Comparison of ENCODE assay signal across 8 cellular contexts in the genomic region with DNA sequence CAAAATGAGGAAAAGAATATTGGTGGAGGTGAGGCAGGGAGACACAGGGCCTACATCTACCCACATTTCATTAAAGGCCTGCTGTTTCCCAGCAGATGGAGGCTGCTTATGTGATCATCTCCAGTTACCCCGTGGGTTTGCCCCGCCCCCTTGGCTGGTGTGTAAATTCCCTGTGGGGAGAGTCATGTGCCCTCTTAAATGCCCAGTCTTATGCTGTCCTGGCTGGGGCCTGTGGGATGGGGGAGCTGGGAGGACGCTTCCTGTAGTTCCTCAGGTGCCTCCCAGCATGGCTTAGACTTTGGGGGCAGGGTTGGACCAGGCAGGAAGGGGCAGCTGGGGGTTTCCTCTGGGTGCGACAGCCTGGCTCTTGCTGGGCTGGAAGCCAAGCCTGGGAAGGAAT. TPM values are rescaled to one million over a fixed set of nuclear protein-coding genes. Genes with fewer than 3 reads are reported as not detected.
DNase-seq lines count a peak whose midpoint lies in the region; ATAC-seq and TF ChIP-seq lines count a peak whose summit lies in the region.

No MANE protein-coding gene starts in this region.

- H3K36me3 Mint-ChIP-seq in stimulated activated naive B cell treated with anti-CD40 and anti-IgM and Interleukin-4, amounts not matched to agents 10 μg/mL and 1 μg/mL and 100 μg/mL, for 72 hours = peaks cover 4% of the 10 kb centered on the region in 2 donors

- H3K4me3 ChIP-seq in heart left ventricle (no peak overlapping the region), SJSA1 (no peak overlapping the region), esophagus squamous epithelium (no peak overlapping the region), prostate gland (no peak overlapping the region)

- DNase-seq in heart left ventricle (peak in 4 of 5 donors; percentile 30 to 62 (median 59)), Right ventricle myocardium inferior (ENCODE audit: missing footprints) (no peak), SJSA1 (ENCODE audit: low read depth in 1 of 2, low spot score in 2 of 2) (peak; percentile 73 to 87), esophagus squamous epithelium (lab: John Stamatoyannopoulos, UW) (no peak), prostate gland (ENCODE audit: low spot score) (peak; percentile 72), NOMO-1 treated with dmso at 0.1 percent for 144 hours (lab: John Stamatoyannopoulos, UW; ENCODE audit: unreplicated experiment) (no peak)
- DNase-seq in stimulated activated naive B cell treated with anti-CD40 and anti-IgM and Interleukin-4, amounts not matched to agents 10 μg/mL and 1 μg/mL and 100 μg/mL, for 72 hours = no peak

- WGBS in heart left ventricle, 4 donors = 16 to 32% (median 27%) methylated on average over 4 of the region's 4 CpGs
- 8 to 21% methylated on average over 2 to 3 of the region's 4 CpGs for WGBS in esophagus squamous epithelium, 2 donors
- 8% methylated on average over 4 of the region's 4 CpGs for WGBS in prostate gland

- intact Hi-C loops in heart left ventricle (cut with DNase I) = loop anchor here in 1 of 10 donors (10.0 kb wide), 1 partner anchor 167 kb away; no protein-coding TSS in a partner anchor
- intact Hi-C loops in Right ventricle myocardium inferior (cut with DNase I) = no loop called here
- intact Hi-C loops in esophagus squamous epithelium (cut with DNase I) = no loop called here
- intact Hi-C loops in prostate gland (cut with DNase I) = no loop called here

- TF ChIP-seq POLR2A in heart left ventricle (IDR thresholded peaks at IDR 0.05) (no peak), esophagus squamous epithelium (IDR thresholded peaks at IDR 0.05) (no peak), prostate gland (IDR thresholded peaks at IDR 0.05) (no peak)

- no peaks in the 10 kb centered on the region for H3K4me1 Mint-ChIP-seq in stimulated activated naive B cell treated with anti-CD40 and anti-IgM and Interleukin-4, amounts not matched to agents 10 μg/mL and 1 μg/mL and 100 μg/mL, for 72 hours

- ATAC-seq in heart left ventricle (peak in 3 of 4 donors; percentile 59 to 74 (median 70)), Right ventricle myocardium inferior (no peak), GM19467 (IDR thresholded peaks at IDR 0.05; ENCODE audit: unreplicated experiment) (no peak)
- no peak for ATAC-seq in stimulated activated naive B cell treated with anti-CD40 and anti-IgM and Interleukin-4, amounts not matched to agents 10 μg/mL and 1 μg/mL and 100 μg/mL, for 72 hours (replicated peaks)

- H3K27ac Mint-ChIP-seq in stimulated activated naive B cell treated with anti-CD40 and anti-IgM and Interleukin-4, amounts not matched to agents 10 μg/mL and 1 μg/mL and 100 μg/mL, for 72 hours = no peak overlapping the region

- H3K27me3 Mint-ChIP-seq in stimulated activated naive B cell treated with anti-CD40 and anti-IgM and Interleukin-4, amounts not matched to agents 10 μg/mL and 1 μg/mL and 100 μg/mL, for 72 hours = peaks cover 22 to 54% of the 10 kb centered on the region in 2 donors

- no peaks in the 10 kb centered on the region for H3K36me3 ChIP-seq in heart left ventricle
- no peaks in the 10 kb centered on the region for H3K36me3 ChIP-seq in SJSA1
- H3K36me3 ChIP-seq in esophagus squamous epithelium = no peaks in the 10 kb centered on the region
- no peaks in the 10 kb centered on the region for H3K36me3 ChIP-seq in prostate gland

- H3K27ac ChIP-seq in heart left ventricle (peak overlapping the region in 8 of 12 donors; percentile 20 to 60 (median 52)), SJSA1 (peak overlapping the region; percentile 38), esophagus squamous epithelium (peak overlapping the region; percentile 36 to 80 (median 58)), prostate gland (peak overlapping the region; percentile 24 to 64)

- H3K27me3 ChIP-seq in heart left ventricle (peaks cover 0 to 2% (median 0%) of the 10 kb centered on the region in 9 donors), SJSA1 (replicated peaks) (no peaks in the 10 kb centered on the region), esophagus squamous epithelium (no peaks in the 10 kb centered on the region), prostate gland (replicated peaks; ENCODE audit: insufficient read depth) (no peaks in the 10 kb centered on the region)

- H3K4me1 ChIP-seq in heart left ventricle (peaks cover 0 to 32% (median 11%) of the 10 kb centered on the region in 12 donors), SJSA1 (replicated peaks) (peaks cover 64% of the 10 kb centered on the region), esophagus squamous epithelium (peaks cover 7 to 33% (median 19%) of the 10 kb centered on the region in 3 donors), prostate gland (replicated peaks) (peaks cover 6% of the 10 kb centered on the region)

- TF ChIP-seq CTCF in heart left ventricle (IDR thresholded peaks at IDR 0.05) (no peak), esophagus squamous epithelium (IDR thresholded peaks at IDR 0.05) (no peak), prostate gland (IDR thresholded peaks at IDR 0.05) (no peak)

- no peak overlapping the region for H3K4me3 Mint-ChIP-seq in stimulated activated naive B cell treated with anti-CD40 and anti-IgM and Interleukin-4, amounts not matched to agents 10 μg/mL and 1 μg/mL and 100 μg/mL, for 72 hours

- peaks cover 7 to 8% of the 10 kb centered on the region in 2 donors for H3K9me3 Mint-ChIP-seq in stimulated activated naive B cell treated with anti-CD40 and anti-IgM and Interleukin-4, amounts not matched to agents 10 μg/mL and 1 μg/mL and 100 μg/mL, for 72 hours

- H3K9me3 ChIP-seq in heart left ventricle (peaks cover 0 to 12% (median 0%) of the 10 kb centered on the region in 12 donors), SJSA1 (replicated peaks) (peaks cover 8% of the 10 kb centered on the region), esophagus squamous epithelium (peaks cover 0 to 5% (median 0%) of the 10 kb centered on the region in 3 donors), prostate gland (no peaks in the 10 kb centered on the region)

RNA-seq across cellular contexts. Expression of a gene that starts 15.5 kb away (rescaled TPM):
- total RNA-seq in heart left ventricle (10 to 100 TPM; 23.7 to 49.5 (median 34.3) TPM), Right ventricle myocardium inferior (40.6 TPM), esophagus squamous epithelium (10 to 100 TPM; 12.2 to 40.6 (median 22.1) TPM), prostate gland (100 to 1,000 TPM in 1 of 2 donors, 10 to 100 TPM in 1; 72.3 to 138 TPM)
- 10 to 100 TPM in 1 of 2 donors, 1 to 10 TPM in 1; 3.2 to 19.1 TPM for polyA plus RNA-seq in heart left ventricle
- 1.2 and 4.8 TPM in 2 replicates for total RNA-seq in SJSA1 (2014; rRNA removed; shearing (Covaris generic))

Comparison
In these comparisons a context has a peak if more than half of its experiments do, and no peak if none do; other contexts are left out.
1. ATAC-seq: peak in heart left ventricle (3 of 4); none in Right ventricle myocardium inferior (single experiment), stimulated activated naive B cell treated with anti-CD40 and anti-IgM and Interleukin-4, amounts not matched to agents 10 μg/mL and 1 μg/mL and 100 μg/mL, for 72 hours (0 of 2) and GM19467 (single experiment).
2. DNase-seq: peak in heart left ventricle (4 of 5), SJSA1 (2 of 2) and prostate gland (single experiment); none in Right ventricle myocardium inferior (single experiment), esophagus squamous epithelium (single experiment), stimulated activated naive B cell treated with anti-CD40 and anti-IgM and Interleukin-4, amounts not matched to agents 10 μg/mL and 1 μg/mL and 100 μg/mL, for 72 hours (single experiment) and NOMO-1 treated with dmso at 0.1 percent for 144 hours (single experiment).
3. Peak in every context shown above with its lines, with median percentiles within 50 percentile points of each other: H3K27ac ChIP-seq.